Comparison of ENCODE assay signal across 16 cellular contexts in genomic region chr17:55806745-55807466, GRCh38. TPM values are rescaled to one million over a fixed set of nuclear protein-coding genes. Genes with fewer than 3 reads are reported as not detected.
DNase-seq lines count a peak whose midpoint lies in the region; ATAC-seq and TF ChIP-seq lines count a peak whose summit lies in the region.
"Had no signal": no experiment of that assay in that cellular context is flagged by ENCODE, and none has a peak within 500 bp of the region (broad histone marks: within the 10 kb centered on the region; RNA-seq: fewer than 3 reads in every experiment).

No MANE protein-coding gene starts in this region.

- POLR2A ChIA-PET in activated CD8-positive, alpha-beta T cell treated with anti-CD3 and anti-CD28 coated beads for 36 hours (lab: Charles Lee), result no interaction called here
- POLR2A ChIA-PET in activated CD8-positive, alpha-beta T cell treated with anti-CD3 and anti-CD28 coated beads, Interleukin-2, amount 10 ng/mL, durations not matched to agents 7 days and 5 days (lab: Charles Lee), result no interaction called here

- in situ Hi-C loops in GM13976 (cut with MboI; ENCODE audit: low sequenced_read_pairs, unreplicated experiment), result no loop called here

- no peak for TF ChIP-seq CTCF in activated CD8-positive, alpha-beta T cell treated with anti-CD3 and anti-CD28 coated beads for 36 hours (IDR thresholded peaks at IDR 0.05)
- TF ChIP-seq CTCF in GM13976 (IDR thresholded peaks at IDR 0.05; ENCODE audit: borderline replicate concordance, control extremely low read depth, extremely low read depth, insufficient read depth, missing control alignments), result no peak

- H3K27me3 Mint-ChIP-seq in activated CD8-positive, alpha-beta T cell treated with anti-CD3 and anti-CD28 coated beads for 36 hours, result peaks cover 3% of the 10 kb centered on the region
- H3K27me3 Mint-ChIP-seq in activated CD8-positive, alpha-beta T cell treated with anti-CD3 and anti-CD28 coated beads, Interleukin-2, amount 10 ng/mL, durations not matched to agents 7 days and 5 days (ENCODE audit: low read depth), result peaks cover 2% of the 10 kb centered on the region
- H3K27me3 Mint-ChIP-seq: CD4-positive, alpha-beta T cell had no signal

- peaks cover 6% of the 10 kb centered on the region for H3K4me1 Mint-ChIP-seq in activated CD8-positive, alpha-beta T cell treated with anti-CD3 and anti-CD28 coated beads for 36 hours (ENCODE audit: low read depth)
- H3K4me1 Mint-ChIP-seq in activated CD8-positive, alpha-beta T cell treated with anti-CD3 and anti-CD28 coated beads, Interleukin-2, amount 10 ng/mL, durations not matched to agents 7 days and 5 days (ENCODE audit: low read depth), result no peaks in the 10 kb centered on the region
- H3K4me1 Mint-ChIP-seq: B cell had no signal

- CTCF ChIA-PET in activated CD8-positive, alpha-beta T cell treated with anti-CD3 and anti-CD28 coated beads for 36 hours (lab: Charles Lee), result no interaction called here
- CTCF ChIA-PET in activated CD8-positive, alpha-beta T cell treated with anti-CD3 and anti-CD28 coated beads, Interleukin-2, amount 10 ng/mL, durations not matched to agents 7 days and 5 days (lab: Charles Lee), result no interaction called here

- H3K4me3 Mint-ChIP-seq in activated CD8-positive, alpha-beta T cell treated with anti-CD3 and anti-CD28 coated beads for 36 hours, result no peak overlapping the region
- no peak overlapping the region for H3K4me3 Mint-ChIP-seq in activated CD8-positive, alpha-beta T cell treated with anti-CD3 and anti-CD28 coated beads, Interleukin-2, amount 10 ng/mL, durations not matched to agents 7 days and 5 days
- H3K4me3 Mint-ChIP-seq: B cell; CD4-positive, alpha-beta T cell had no signal

- DNase-seq in activated CD8-positive, alpha-beta T cell treated with anti-CD3 and anti-CD28 coated beads for 36 hours, result peak; percentile 5
- DNase-seq in activated CD8-positive, alpha-beta T cell treated with anti-CD3 and anti-CD28 coated beads, Interleukin-2, amount 10 ng/mL, durations not matched to agents 7 days and 5 days, result no peak
- DNase-seq in stimulated activated CD4-positive, alpha-beta T cell treated with anti-CD3 and anti-CD28 coated beads, Interleukin-1b, Interleukin-23, amount 100 ng/mL, for 48 hours, result peak; percentile 13
- no peak for DNase-seq in stimulated activated CD4-positive, alpha-beta T cell treated with anti-CD3 and anti-CD28 coated beads, Interleukin-4, amount 100 ng/mL, for 24 hours
- DNase-seq in GM13976 (ENCODE audit: low spot score) (no peak), sciatic nerve (ENCODE audit: low spot score) (no peak)
- DNase-seq: Caco-2; CD4-positive, alpha-beta T cell; EL; MV-4-11; NCI-H1694 treated with DMSO at 0.1 percent for 48 hours; NK-92 treated with Interleukin-12 subunit alpha and Interleukin-12 subunit beta, amount 100 ng/mL, for 24 hours; Right ventricle myocardium superior had no signal

- no peaks in the 10 kb centered on the region for H3K36me3 Mint-ChIP-seq in activated CD8-positive, alpha-beta T cell treated with anti-CD3 and anti-CD28 coated beads for 36 hours (ENCODE audit: low read depth)
- H3K36me3 Mint-ChIP-seq in activated CD8-positive, alpha-beta T cell treated with anti-CD3 and anti-CD28 coated beads, Interleukin-2, amount 10 ng/mL, durations not matched to agents 7 days and 5 days (ENCODE audit: low read depth), result no peaks in the 10 kb centered on the region

- peak; percentile 74 for ATAC-seq in activated CD8-positive, alpha-beta T cell treated with anti-CD3 and anti-CD28 coated beads for 36 hours
- no peak for ATAC-seq in activated CD8-positive, alpha-beta T cell treated with anti-CD3 and anti-CD28 coated beads, Interleukin-2, amount 10 ng/mL, durations not matched to agents 7 days and 5 days
- ATAC-seq in esophagus mucosa (peak; percentile 25), sciatic nerve (no peak)
- ATAC-seq: K562 had no signal

- H3K27ac Mint-ChIP-seq in activated CD8-positive, alpha-beta T cell treated with anti-CD3 and anti-CD28 coated beads for 36 hours, result no peak overlapping the region
- no peak overlapping the region for H3K27ac Mint-ChIP-seq in activated CD8-positive, alpha-beta T cell treated with anti-CD3 and anti-CD28 coated beads, Interleukin-2, amount 10 ng/mL, durations not matched to agents 7 days and 5 days
- H3K27ac Mint-ChIP-seq: B cell; CD4-positive, alpha-beta T cell had no signal

- H3K9me3 Mint-ChIP-seq in activated CD8-positive, alpha-beta T cell treated with anti-CD3 and anti-CD28 coated beads for 36 hours, result peaks cover 3% of the 10 kb centered on the region
- H3K9me3 Mint-ChIP-seq in activated CD8-positive, alpha-beta T cell treated with anti-CD3 and anti-CD28 coated beads, Interleukin-2, amount 10 ng/mL, durations not matched to agents 7 days and 5 days (ENCODE audit: insufficient read depth), result no peaks in the 10 kb centered on the region

- intact Hi-C loops in activated CD8-positive, alpha-beta T cell treated with anti-CD3 and anti-CD28 coated beads for 36 hours (cut with micrococcal nuclease), result no loop called here
- intact Hi-C loops in sciatic nerve (cut with DNase I), result no loop called here

RNA-seq across cellular contexts. Expression of gene PCTP, which starts 56.1 kb away (rescaled TPM):
- total RNA-seq in activated CD8-positive, alpha-beta T cell treated with anti-CD3 and anti-CD28 coated beads for 36 hours, result 1 to 10 TPM; 6.6 to 7.7 TPM
- total RNA-seq in activated CD8-positive, alpha-beta T cell treated with anti-CD3 and anti-CD28 coated beads, Interleukin-2, amount 10 ng/mL, durations not matched to agents 7 days and 5 days, result 1 to 10 TPM; 7.7 to 8.2 TPM
- total RNA-seq in esophagus mucosa, result 9.1 TPM
- 20.3 TPM for total RNA-seq in sciatic nerve

Comparison
In these comparisons a context has a peak if more than half of its experiments do, and no peak if none do; other contexts are left out.
1. ATAC-seq: peak in activated CD8-positive, alpha-beta T cell treated with anti-CD3 and anti-CD28 coated beads for 36 hours (single experiment) and esophagus mucosa (single experiment); none in activated CD8-positive, alpha-beta T cell treated with anti-CD3 and anti-CD28 coated beads, Interleukin-2, amount 10 ng/mL, durations not matched to agents 7 days and 5 days (single experiment) and sciatic nerve (single experiment).
2. DNase-seq: peak in activated CD8-positive, alpha-beta T cell treated with anti-CD3 and anti-CD28 coated beads for 36 hours (single experiment) and stimulated activated CD4-positive, alpha-beta T cell treated with anti-CD3 and anti-CD28 coated beads, Interleukin-1b, Interleukin-23, amount 100 ng/mL, for 48 hours (single experiment); none in activated CD8-positive, alpha-beta T cell treated with anti-CD3 and anti-CD28 coated beads, Interleukin-2, amount 10 ng/mL, durations not matched to agents 7 days and 5 days (single experiment), stimulated activated CD4-positive, alpha-beta T cell treated with anti-CD3 and anti-CD28 coated beads, Interleukin-4, amount 100 ng/mL, for 24 hours (single experiment), GM13976 (single experiment) and sciatic nerve (single experiment).